In genomic region chr4:23945521-23946017, GRCh38 we compare ENCODE assay signal across 10 cellular contexts. TPM values are rescaled to one million over a fixed set of nuclear protein-coding genes. Genes with fewer than 3 reads are reported as not detected.
DNase-seq lines count a peak whose midpoint lies in the region; ATAC-seq, FAIRE-seq and TF ChIP-seq lines count a peak whose summit lies in the region.
"Had no signal": no experiment of that assay in that cellular context is flagged by ENCODE, and none has a peak within 500 bp of the region (broad histone marks: within the 10 kb centered on the region; RNA-seq: fewer than 3 reads in every experiment).

No MANE protein-coding gene starts in this region.

- H3K4me1 ChIP-seq in kidney (ENCODE audit: control insufficient read depth in 1 of 2, insufficient read depth in 1 of 2, low read depth in 1 of 2, low read length in 2 of 2) = no peaks in the 10 kb centered on the region

- H3K27me3 Mint-ChIP-seq in WTC11 (ENCODE audit: low read depth) = no peaks in the 10 kb centered on the region
- no peaks in the 10 kb centered on the region for H3K27me3 Mint-ChIP-seq in activated CD4-positive, alpha-beta memory T cell treated with anti-CD3 and anti-CD28 coated beads, Interleukin-2, amount 10 ng/mL, durations not matched to agents 7 days and 5 days
- H3K27me3 Mint-ChIP-seq in effector memory CD8-positive, alpha-beta T cell = no peaks in the 10 kb centered on the region

- H3K9me3 ChIP-seq in kidney (ENCODE audit: control insufficient read depth in 1 of 2, low read length in 2 of 2) = no peaks in the 10 kb centered on the region

- peak; percentile 53 for DNase-seq in SIG-M5 treated with dmso at 0.1 percent for 504 hours (lab: John Stamatoyannopoulos, UW; ENCODE audit: unreplicated experiment)
- no peak for DNase-seq in SIG-M5 (lab: John Stamatoyannopoulos, UW)
- no peak for DNase-seq in WTC11 (ENCODE audit: low spot score)
- DNase-seq in kidney = peak; percentile 85
- no peak for DNase-seq in activated CD4-positive, alpha-beta memory T cell treated with anti-CD3 and anti-CD28 coated beads, Interleukin-2, amount 10 ng/mL, durations not matched to agents 7 days and 5 days
- no peak for DNase-seq in omental fat pad (ENCODE audit: low spot score)
- no peak for DNase-seq in effector memory CD8-positive, alpha-beta T cell

- no peak overlapping the region for H3K9ac ChIP-seq in kidney (ENCODE audit: low read length in 2 of 2)

- 0 out of 2 replicates have a peak, but pooled peaks cover 5% of the 10 kb centered on the region for H3K9me3 Mint-ChIP-seq in WTC11
- no peaks in the 10 kb centered on the region for H3K9me3 Mint-ChIP-seq in activated CD4-positive, alpha-beta memory T cell treated with anti-CD3 and anti-CD28 coated beads, Interleukin-2, amount 10 ng/mL, durations not matched to agents 7 days and 5 days
- peaks cover 5 to 19% of the 10 kb centered on the region in 2 donors for H3K9me3 Mint-ChIP-seq in effector memory CD8-positive, alpha-beta T cell

- POLR2A ChIA-PET in WTC11 (lab: Charles Lee) = no interaction called here
- POLR2A ChIA-PET in activated CD4-positive, alpha-beta memory T cell treated with anti-CD3 and anti-CD28 coated beads, Interleukin-2, amount 10 ng/mL, durations not matched to agents 7 days and 5 days (lab: Charles Lee) = no interaction called here

- no peak overlapping the region for H3K27ac ChIP-seq in kidney (ENCODE audit: low read depth in 2 of 2, low read length in 2 of 2)
- H3K27ac ChIP-seq: SK-N-MC had no signal

- H3K4me1 Mint-ChIP-seq in WTC11 = peaks cover 26% of the 10 kb centered on the region
- H3K4me1 Mint-ChIP-seq in activated CD4-positive, alpha-beta memory T cell treated with anti-CD3 and anti-CD28 coated beads, Interleukin-2, amount 10 ng/mL, durations not matched to agents 7 days and 5 days = no peaks in the 10 kb centered on the region
- H3K4me1 Mint-ChIP-seq in effector memory CD8-positive, alpha-beta T cell (ENCODE audit: low read depth in 2 of 2) = no peaks in the 10 kb centered on the region

- CTCF ChIA-PET in WTC11 (lab: Charles Lee) = interaction anchor here (0.6 to 1.4 kb wide), 3 partner anchors 13 to 21 kb away, joined by 3 to 5 read pairs (median 4); no protein-coding TSS in a partner anchor
- CTCF ChIA-PET in activated CD4-positive, alpha-beta memory T cell treated with anti-CD3 and anti-CD28 coated beads, Interleukin-2, amount 10 ng/mL, durations not matched to agents 7 days and 5 days (lab: Charles Lee) = no interaction called here

- TF ChIP-seq CTCF in WTC11 (IDR thresholded peaks at IDR 0.05) = no peak
- no peak for TF ChIP-seq CTCF in kidney (IDR thresholded peaks at IDR 0.05; ENCODE audit: borderline replicate concordance, extremely low read depth, insufficient read depth)
- no peak for TF ChIP-seq CTCF in omental fat pad (IDR thresholded peaks at IDR 0.05)

- H3K4me3 Mint-ChIP-seq in WTC11 = no peak overlapping the region
- no peak overlapping the region for H3K4me3 Mint-ChIP-seq in activated CD4-positive, alpha-beta memory T cell treated with anti-CD3 and anti-CD28 coated beads, Interleukin-2, amount 10 ng/mL, durations not matched to agents 7 days and 5 days
- H3K4me3 Mint-ChIP-seq in effector memory CD8-positive, alpha-beta T cell = no peak overlapping the region

- peak; percentile 20; the same call in 1 of the 2 replicates for ATAC-seq in WTC11
- no peak for ATAC-seq in GM19452 (IDR thresholded peaks at IDR 0.05; ENCODE audit: unreplicated experiment)
- ATAC-seq in omental fat pad (ENCODE audit: low FRiP score) = no peak
- ATAC-seq in effector memory CD8-positive, alpha-beta T cell (replicated peaks) = no peak

- FAIRE-seq in kidney (lab: Jason Lieb, UNC) = no peak
- FAIRE-seq: A204.1 had no signal

- H3K36me3 Mint-ChIP-seq in WTC11 = no peaks in the 10 kb centered on the region
- H3K36me3 Mint-ChIP-seq in activated CD4-positive, alpha-beta memory T cell treated with anti-CD3 and anti-CD28 coated beads, Interleukin-2, amount 10 ng/mL, durations not matched to agents 7 days and 5 days (ENCODE audit: low read depth) = no peaks in the 10 kb centered on the region
- H3K36me3 Mint-ChIP-seq in effector memory CD8-positive, alpha-beta T cell (ENCODE audit: insufficient read depth) = no peaks in the 10 kb centered on the region

- intact Hi-C loops in kidney (cut with DNase I) = no loop called here

- H3K36me3 ChIP-seq in kidney (ENCODE audit: control insufficient read depth in 1 of 2, insufficient read depth in 2 of 2, low read length in 2 of 2) = no peaks in the 10 kb centered on the region

- no peak overlapping the region for H3K27ac Mint-ChIP-seq in WTC11
- H3K27ac Mint-ChIP-seq in activated CD4-positive, alpha-beta memory T cell treated with anti-CD3 and anti-CD28 coated beads, Interleukin-2, amount 10 ng/mL, durations not matched to agents 7 days and 5 days = no peak overlapping the region
- no peak overlapping the region for H3K27ac Mint-ChIP-seq in effector memory CD8-positive, alpha-beta T cell

- no peak overlapping the region for H3K4me3 ChIP-seq in kidney (ENCODE audit: low read length in 2 of 2)
- H3K4me3 ChIP-seq: SK-N-MC had no signal

TF ChIP-seq in WTC11, 78 proteins besides CTCF, POLR2A, EP300 and RAD21:
- TF ChIP-seq SOX15 (CRISPR knock-in tag; IDR thresholded peaks at IDR 0.05) (no peak), ZNF416 (CRISPR knock-in tag; IDR thresholded peaks at IDR 0.05) (no peak), EMX1 (CRISPR knock-in tag; IDR thresholded peaks at IDR 0.05) (no peak)

RNA-seq across cellular contexts. Expression of gene PPARGC1A, which starts 55.7 kb away (rescaled TPM):
- 1.9 to 2.9 TPM (median 2.0 TPM) in 3 replicates for total RNA-seq in WTC11 (2021)
- 80.8 TPM for total RNA-seq in kidney
- 22.8 TPM for polyA plus RNA-seq in kidney (ENCODE audit: insufficient read depth, low read depth, low replicate concordance)
- not detected for total RNA-seq in activated CD4-positive, alpha-beta memory T cell treated with anti-CD3 and anti-CD28 coated beads, Interleukin-2, amount 10 ng/mL, durations not matched to agents 7 days and 5 days
- 10 to 100 TPM in 1 of 4 donors, 1 to 10 TPM in 3; 5.0 to 13.6 (median 6.4) TPM for total RNA-seq in omental fat pad

Comparison
In these comparisons a context has a peak if more than half of its experiments do, and no peak if none do; other contexts are left out.
1. DNase-seq: peak in SIG-M5 treated with dmso at 0.1 percent for 504 hours (single experiment) and kidney (single experiment); none in SIG-M5 (single experiment), WTC11 (single experiment), activated CD4-positive, alpha-beta memory T cell treated with anti-CD3 and anti-CD28 coated beads, Interleukin-2, amount 10 ng/mL, durations not matched to agents 7 days and 5 days (single experiment), omental fat pad (single experiment) and effector memory CD8-positive, alpha-beta T cell (0 of 3).